In the genomic region with DNA sequence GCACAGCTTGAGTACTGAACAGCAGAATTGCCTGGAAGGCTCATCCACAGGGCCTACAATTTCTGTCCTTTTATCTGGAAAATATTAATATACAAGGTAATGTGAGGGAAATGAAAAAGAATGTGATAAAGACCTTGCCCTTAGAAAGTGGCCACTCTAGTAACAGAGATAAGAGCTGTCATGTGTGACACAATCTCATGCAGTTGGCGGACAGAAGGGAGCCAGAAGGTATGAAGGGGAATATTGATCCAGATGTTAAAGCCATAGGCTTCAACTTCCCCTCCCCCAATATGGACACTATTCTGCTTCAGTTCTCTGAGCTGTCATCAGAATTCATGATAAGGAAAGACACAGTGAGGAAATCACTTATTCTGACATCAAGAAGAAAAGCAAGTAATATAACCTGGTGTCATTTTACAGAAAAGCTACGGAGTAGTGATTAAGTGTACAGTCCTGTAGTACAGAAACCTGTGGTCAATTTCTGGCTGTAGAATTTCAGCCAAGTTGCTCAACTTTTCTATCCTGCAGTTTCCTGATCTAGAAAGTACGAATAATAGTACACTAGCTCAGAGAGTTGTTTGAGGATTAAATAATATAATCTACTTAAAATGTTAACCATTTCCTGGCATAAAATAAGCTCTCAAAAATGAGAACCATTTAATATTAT, we compare ENCODE assay signal across 25 cellular contexts.
DNase-seq lines count a peak whose midpoint lies in the region; ATAC-seq, FAIRE-seq and TF ChIP-seq lines count a peak whose summit lies in the region.
"Had no signal": no experiment of that assay in that cellular context is flagged by ENCODE, and none has a peak within 500 bp of the region (broad histone marks: within the 10 kb centered on the region; RNA-seq: fewer than 3 reads in every experiment).

No MANE protein-coding gene starts in this region.

- no peak overlapping the region for H3K9ac ChIP-seq in HepG2 (ENCODE audit: insufficient read depth, low read depth, low read length)
- H3K9ac ChIP-seq: SK-N-SH had no signal

- intact Hi-C loops in right lobe of liver (cut with DNase I) (no loop called here), HepG2 (cut with micrococcal nuclease; ENCODE audit: unreplicated experiment) (no loop called here)

- TF ChIP-seq POLR2A in right lobe of liver (IDR thresholded peaks at IDR 0.05): no peak
- no peak for TF ChIP-seq POLR2A in HepG2 (IDR thresholded peaks at IDR 0.05; ENCODE audit: insufficient read depth in 1 of 2, low read depth in 2 of 2, low read length in 2 of 2)

- no peaks in the 10 kb centered on the region for H3K79me2 ChIP-seq in HepG2 (ENCODE audit: insufficient read depth, low read length)

- BruUV-seq in HepG2 (replicated peaks; lab: Mats Ljungman, UMichigan): no TSS peak

- POLR2A ChIA-PET in HepG2 (lab: Yijun Ruan, JAX): no interaction called here

- H2AFZ ChIP-seq in HepG2 (ENCODE audit: low read length): no peak overlapping the region

- peak in 3 of 4 donors; percentile 57 to 69 (median 57) for ATAC-seq in right lobe of liver
- ATAC-seq in HepG2: no peak
- no peak for ATAC-seq in GM18907 (IDR thresholded peaks at IDR 0.05; ENCODE audit: unreplicated experiment)
- ATAC-seq in GM18873 (IDR thresholded peaks at IDR 0.05; ENCODE audit: low FRiP score, unreplicated experiment): no peak
- ATAC-seq: activated CD4-positive, CD25-positive, alpha-beta regulatory T cell treated with anti-CD3 and anti-CD28 coated beads, Interleukin-2, amount 50 U/mL, for 24 hours; activated T-helper 17 cell treated with anti-CD3 and anti-CD28 coated beads, Interleukin-2, amount 50 U/mL, for 72 hours; stimulated activated naive CD8-positive, alpha-beta T cell treated with anti-CD3 and anti-CD28 coated beads, Interleukin-15, amount 100 ng/mL, for 72 hours; T-helper 17 cell had no signal

- no peaks in the 10 kb centered on the region for H3K36me3 ChIP-seq in right lobe of liver
- H3K36me3 ChIP-seq in HepG2 (replicated peaks in 1 of 2; ENCODE audit: control insufficient read depth in 1 of 2, insufficient read depth in 2 of 2, low read length in 2 of 2): no peaks in the 10 kb centered on the region
- H3K36me3 ChIP-seq: neutrophil, thyroid gland had no signal

- TF ChIP-seq CTCF in right lobe of liver (IDR thresholded peaks at IDR 0.05): no peak
- TF ChIP-seq CTCF in HepG2 (CRISPR knock-in tag; IDR thresholded peaks at IDR 0.05): no peak
- TF ChIP-seq CTCF in astrocyte of the spinal cord (IDR thresholded peaks at IDR 0.05; ENCODE audit: low read depth, low read length): no peak

- no peak overlapping the region for H3K4me3 ChIP-seq in right lobe of liver
- no peak overlapping the region for H3K4me3 ChIP-seq in HepG2 (replicated peaks in 1 of 3; ENCODE audit: insufficient read depth in 1 of 3, low read depth in 2 of 3, low read length in 3 of 3)
- H3K4me3 ChIP-seq in astrocyte of the spinal cord (ENCODE audit: low read depth, low read length): no peak overlapping the region
- H3K4me3 ChIP-seq: thyroid gland had no signal

- H3K27me3 ChIP-seq in right lobe of liver (no peaks in the 10 kb centered on the region), HepG2 (ENCODE audit: control insufficient read depth in 1 of 2, insufficient read depth in 2 of 2, low read length in 2 of 2) (no peaks in the 10 kb centered on the region)
- H3K27me3 ChIP-seq: neutrophil, thyroid gland had no signal

- no peak for TF ChIP-seq RAD21 in HepG2 (CRISPR knock-in tag; IDR thresholded peaks at IDR 0.05)

- H3K9me3 ChIP-seq in right lobe of liver: no peaks in the 10 kb centered on the region
- H3K9me3 ChIP-seq in HepG2 (ENCODE audit: low read length): 0 out of 2 replicates have a peak, but pooled peaks cover 15% of the 10 kb centered on the region
- H3K9me3 ChIP-seq: neutrophil, SK-N-SH, thyroid gland had no signal

- DNase-seq in right lobe of liver: no peak
- no peak for DNase-seq in HepG2 (ENCODE audit: low spot score)
- DNase-seq in astrocyte of the spinal cord (ENCODE audit: low read depth, low spot score): peak; percentile 71
- DNase-seq in iris pigment epithelial cell (ENCODE audit: low read depth): peak; percentile 97
- no peak for DNase-seq in NCI-H69 (lab: John Stamatoyannopoulos, UW)
- DNase-seq in caudate nucleus (lab: John Stamatoyannopoulos, UW): no peak
- DNase-seq: activated CD4-positive, alpha-beta T cell treated with anti-CD3 and anti-CD28 coated beads, Interleukin-2, amount 50 U/mL, for 48 hours; activated CD8-positive, alpha-beta memory T cell treated with anti-CD3 and anti-CD28 coated beads, Interleukin-2, amount 50 U/mL, for 4 hours; anterior cingulate cortex; DMS153; GOT3; mesendoderm; NCI-H1694 treated with DMSO at 0.1 percent for 48 hours; NCI-H526; RPMI8226; SK-N-SH; stimulated activated naive CD8-positive, alpha-beta T cell treated with anti-CD3 and anti-CD28 coated beads, Interleukin-15, amount 100 ng/mL, for 72 hours; T-helper 17 cell; thyroid gland had no signal

- 27% methylated on average over 3 of the region's 3 CpGs for WGBS in right lobe of liver (ENCODE audit: insufficient coverage, low coverage, low lambda C conversion rate, missing lambda C conversion rate)
- 36% methylated on average over 3 of the region's 3 CpGs for WGBS in HepG2 (ENCODE audit: low lambda C conversion rate)

- H3K4me1 ChIP-seq in right lobe of liver (no peaks in the 10 kb centered on the region), HepG2 (ENCODE audit: insufficient read depth, low read length) (no peaks in the 10 kb centered on the region)
- H3K4me1 ChIP-seq: thyroid gland had no signal

- in situ Hi-C loops in HepG2 (cut with HindIII; ENCODE audit: extremely low pct_ligation_motif_present, low pct_unique_long_range_greater_than_20kb) (no loop called here), astrocyte of the spinal cord (cut with HindIII; ENCODE audit: low sequenced_read_pairs) (no loop called here)

- CTCF ChIA-PET in HepG2 (lab: Yijun Ruan, JAX; ENCODE audit: low intra/inter-chr PET ratio, low total read pairs): no interaction called here

- no peak overlapping the region for H3K4me2 ChIP-seq in HepG2 (ENCODE audit: low read depth, low read length)
- H3K4me2 ChIP-seq: SK-N-SH had no signal

- no peak overlapping the region for H3K27ac ChIP-seq in right lobe of liver
- H3K27ac ChIP-seq in HepG2 (ENCODE audit: extremely low read length, insufficient read depth, low read length): no peak overlapping the region
- H3K27ac ChIP-seq in caudate nucleus (ENCODE audit: low read depth, low read length): no peak overlapping the region
- H3K27ac ChIP-seq: epithelial cell of prostate, neutrophil, thyroid gland had no signal

- TF ChIP-seq EP300 in HepG2 (IDR thresholded peaks at IDR 0.05; ENCODE audit: low read depth in 2 of 2, low read length in 2 of 2): no peak
- no peak for TF ChIP-seq EP300 in HepG2 (CRISPR knock-in tag; IDR thresholded peaks at IDR 0.05; ENCODE audit: borderline replicate concordance)

- no peak for FAIRE-seq in HepG2 (lab: Jason Lieb, UNC)

- no peaks in the 10 kb centered on the region for H4K20me1 ChIP-seq in HepG2 (ENCODE audit: insufficient read depth, low read length)

TF ChIP-seq in HepG2, 621 proteins besides CTCF, POLR2A, EP300 and RAD21 (continues in another document):
- TF ChIP-seq, protein P1, sequence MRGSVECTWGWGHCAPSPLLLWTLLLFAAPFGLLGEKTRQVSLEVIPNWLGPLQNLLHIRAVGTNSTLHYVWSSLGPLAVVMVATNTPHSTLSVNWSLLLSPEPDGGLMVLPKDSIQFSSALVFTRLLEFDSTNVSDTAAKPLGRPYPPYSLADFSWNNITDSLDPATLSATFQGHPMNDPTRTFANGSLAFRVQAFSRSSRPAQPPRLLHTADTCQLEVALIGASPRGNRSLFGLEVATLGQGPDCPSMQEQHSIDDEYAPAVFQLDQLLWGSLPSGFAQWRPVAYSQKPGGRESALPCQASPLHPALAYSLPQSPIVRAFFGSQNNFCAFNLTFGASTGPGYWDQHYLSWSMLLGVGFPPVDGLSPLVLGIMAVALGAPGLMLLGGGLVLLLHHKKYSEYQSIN (CRISPR knock-in tag; IDR thresholded peaks at IDR 0.05; ENCODE audit: borderline replicate concordance): no peak
- TF ChIP-seq NCOA1 (CRISPR knock-in tag; IDR thresholded peaks at IDR 0.05): no peak
- no peak for TF ChIP-seq SUZ12 (IDR thresholded peaks at IDR 0.05; ENCODE audit: low read depth, low read length)
- TF ChIP-seq ZNF230 (CRISPR knock-in tag; IDR thresholded peaks at IDR 0.05): no peak

Comparison
In these comparisons a context has a peak if more than half of its experiments do, and no peak if none do; other contexts are left out.
1. ATAC-seq: peak in right lobe of liver (3 of 4); none in HepG2 (single experiment), GM18907 (single experiment) and GM18873 (single experiment).
2. DNase-seq: peak in astrocyte of the spinal cord (single experiment) and iris pigment epithelial cell (single experiment); none in right lobe of liver (0 of 3), HepG2 (single experiment), NCI-H69 (single experiment) and caudate nucleus (0 of 61).